Comparison of ENCODE assay signal across 9 cellular contexts in the genomic region with DNA sequence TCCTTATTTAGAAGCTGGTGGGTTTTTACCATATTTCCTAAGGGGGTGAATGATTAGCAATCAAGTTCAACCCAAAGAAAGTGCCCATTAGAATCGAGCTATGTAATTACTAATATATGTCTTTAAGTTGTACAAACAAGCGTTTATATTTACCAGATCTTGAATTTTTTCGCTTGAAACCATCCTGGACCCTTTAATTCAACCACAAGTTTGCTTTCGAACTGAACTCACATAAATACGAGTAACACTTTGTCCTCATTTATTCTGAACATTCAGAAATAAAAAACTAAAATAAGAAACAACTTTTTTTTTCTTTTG. TPM values are rescaled to one million over a fixed set of nuclear protein-coding genes. Genes with fewer than 3 reads are reported as not detected.
DNase-seq lines count a peak whose midpoint lies in the region; ATAC-seq and TF ChIP-seq lines count a peak whose summit lies in the region.
"Had no signal": no experiment of that assay in that cellular context is flagged by ENCODE, and none has a peak within 500 bp of the region (broad histone marks: within the 10 kb centered on the region; RNA-seq: fewer than 3 reads in every experiment).

No MANE protein-coding gene starts in this region.

- WGBS in lower leg skin, 2 donors, result 53 to 54% methylated on average over 5 of the region's 5 CpGs

- H3K9me3 ChIP-seq in iPS-20b (ENCODE audit: insufficient read depth, low read depth, low read length), result no peaks in the 10 kb centered on the region

- H3K27ac Mint-ChIP-seq in activated T-helper 17 cell treated with anti-CD3 and anti-CD28 coated beads, Interleukin-2, amount 50 U/mL, for 72 hours, result peak overlapping the region; percentile 80

- peak overlapping the region; percentile 93; the same call in 1 of the 2 replicates for H3K9ac ChIP-seq in iPS-20b (ENCODE audit: low read depth, low read length)

- H3K4me1 Mint-ChIP-seq in activated T-helper 17 cell treated with anti-CD3 and anti-CD28 coated beads, Interleukin-2, amount 50 U/mL, for 72 hours, result peaks cover 19% of the 10 kb centered on the region

- DNase-seq in SIG-M5 treated with dmso at 0.1 percent for 504 hours (lab: John Stamatoyannopoulos, UW; ENCODE audit: unreplicated experiment) (peak; percentile 41), SIG-M5 (lab: John Stamatoyannopoulos, UW) (no peak), superior temporal gyrus (ENCODE audit: extremely low spot score) (peak; percentile 15), lower leg skin (ENCODE audit: low spot score in 2 of 2) (no peak), ureter (ENCODE audit: low spot score) (no peak)

- intact Hi-C loops in lower leg skin (cut with DNase I; ENCODE audit: low total_unique reads), result loop anchor here (10.0 kb wide), 1 partner anchor 1284 kb away; no protein-coding TSS in a partner anchor

- H3K4me3 Mint-ChIP-seq in activated T-helper 17 cell treated with anti-CD3 and anti-CD28 coated beads, Interleukin-2, amount 50 U/mL, for 72 hours, result peak overlapping the region; percentile 85

- no peaks in the 10 kb centered on the region for H3K9me3 Mint-ChIP-seq in activated T-helper 17 cell treated with anti-CD3 and anti-CD28 coated beads, Interleukin-2, amount 50 U/mL, for 72 hours

- ATAC-seq in activated T-helper 17 cell treated with anti-CD3 and anti-CD28 coated beads, Interleukin-2, amount 50 U/mL, for 72 hours (replicated peaks), result no peak
- no peak for ATAC-seq in HG02973 (IDR thresholded peaks at IDR 0.05; ENCODE audit: unreplicated experiment)

- peaks cover 26% of the 10 kb centered on the region for H3K4me1 ChIP-seq in iPS-20b (ENCODE audit: insufficient read depth, low read length)

- H3K36me3 ChIP-seq in iPS-20b (ENCODE audit: insufficient read depth, low read depth, low read length), result peaks cover 34% of the 10 kb centered on the region

- no peak for TF ChIP-seq POLR2A in lower leg skin (IDR thresholded peaks at IDR 0.05)

- peak overlapping the region; percentile 45 for H3K27ac ChIP-seq in iPS-20b (ENCODE audit: low read length)
- H3K27ac ChIP-seq: 22Rv1 had no signal

- peaks cover 53% of the 10 kb centered on the region for H3K36me3 Mint-ChIP-seq in activated T-helper 17 cell treated with anti-CD3 and anti-CD28 coated beads, Interleukin-2, amount 50 U/mL, for 72 hours (ENCODE audit: low read depth)

- no peaks in the 10 kb centered on the region for H3K27me3 ChIP-seq in iPS-20b (ENCODE audit: insufficient read depth, low read length)

- H3K27me3 Mint-ChIP-seq in activated T-helper 17 cell treated with anti-CD3 and anti-CD28 coated beads, Interleukin-2, amount 50 U/mL, for 72 hours, result no peaks in the 10 kb centered on the region

- no peak for TF ChIP-seq CTCF in lower leg skin (IDR thresholded peaks at IDR 0.05)

- H3K4me3 ChIP-seq in iPS-20b (ENCODE audit: low read length), result peak overlapping the region; percentile 75
- no peak overlapping the region for H3K4me3 ChIP-seq in lower leg skin (ENCODE audit: low read depth, poor library complexity, severe bottlenecking)

RNA-seq across cellular contexts. Expression of a gene that starts 1.5 kb away (rescaled TPM):
- total RNA-seq in activated T-helper 17 cell treated with anti-CD3 and anti-CD28 coated beads, Interleukin-2, amount 50 U/mL, for 72 hours, result 100 to 1,000 TPM; 133 to 223 TPM
- total RNA-seq in lower leg skin (10 to 100 TPM; 24.6 to 43.9 (median 42.2) TPM), ureter (158 TPM)

Comparison
In these comparisons a context has a peak if more than half of its experiments do, and no peak if none do; other contexts are left out.
1. DNase-seq: peak in SIG-M5 treated with dmso at 0.1 percent for 504 hours (single experiment) and superior temporal gyrus (single experiment); none in SIG-M5 (single experiment), lower leg skin (0 of 2) and ureter (single experiment).